ENCODE assay signal across 12 cellular contexts in genomic region chr7:39621261-39621660, GRCh38. TPM values are rescaled to one million over a fixed set of nuclear protein-coding genes. Genes with fewer than 3 reads are reported as not detected.
DNase-seq lines count a peak whose midpoint lies in the region; ATAC-seq and TF ChIP-seq lines count a peak whose summit lies in the region.
"Had no signal": no experiment of that assay in that cellular context is flagged by ENCODE, and none has a peak within 500 bp of the region (broad histone marks: within the 10 kb centered on the region; RNA-seq: fewer than 3 reads in every experiment).

No MANE protein-coding gene starts in this region.

- H3K27me3 ChIP-seq in skeletal muscle satellite cell (ENCODE audit: control insufficient read depth, insufficient read depth, low read length) (no peaks in the 10 kb centered on the region), esophagus muscularis mucosa (no peaks in the 10 kb centered on the region)
- H3K27me3 ChIP-seq: right lobe of liver, testis had no signal

- 50% methylated on average over 1 of the region's 1 CpG for WGBS in esophagus muscularis mucosa

- no peak for TF ChIP-seq EP300 in esophagus muscularis mucosa (IDR thresholded peaks at IDR 0.05)

- H3K4me1 ChIP-seq in skeletal muscle satellite cell (ENCODE audit: control insufficient read depth, insufficient read depth, low read length): peaks cover 46% of the 10 kb centered on the region
- H3K4me1 ChIP-seq in esophagus muscularis mucosa: peaks cover 15 to 34% (median 29%) of the 10 kb centered on the region in 4 donors

- H3K4me3 ChIP-seq in skeletal muscle satellite cell (ENCODE audit: low read length) (no peak overlapping the region), esophagus muscularis mucosa (no peak overlapping the region)
- H3K4me3 ChIP-seq: right lobe of liver, testis had no signal

- H3K27ac ChIP-seq in esophagus muscularis mucosa (replicated peaks in 1 of 4): no peak overlapping the region
- H3K27ac ChIP-seq: right lobe of liver, testis had no signal

- no peak for TF ChIP-seq CTCF in esophagus muscularis mucosa (IDR thresholded peaks at IDR 0.05)

- H3K36me3 ChIP-seq in skeletal muscle satellite cell (ENCODE audit: insufficient read depth, low read length) (no peaks in the 10 kb centered on the region), esophagus muscularis mucosa (no peaks in the 10 kb centered on the region)
- H3K36me3 ChIP-seq: right lobe of liver had no signal

- ATAC-seq in GM21717 (IDR thresholded peaks at IDR 0.05; ENCODE audit: unreplicated experiment) (no peak), HG03025 (IDR thresholded peaks at IDR 0.05; ENCODE audit: low FRiP score, unreplicated experiment) (no peak)
- ATAC-seq: right lobe of liver had no signal

- DNase-seq in GM04503 (ENCODE audit: low read depth) (peak; percentile 82), RKO (ENCODE audit: low spot score) (peak; percentile 84), fibroblast of gingiva (ENCODE audit: low read depth) (peak; percentile 48), esophagus muscularis mucosa (ENCODE audit: extremely low spot score) (no peak)
- no peak for DNase-seq in activated naive CD4-positive, alpha-beta T cell treated with Interleukin-2 at 50 U/mL for 16 hours
- DNase-seq: activated CD4-positive, alpha-beta T cell treated with anti-CD3 and anti-CD28 coated beads for 48 hours; H9; right lobe of liver; testis had no signal

- intact Hi-C loops in esophagus muscularis mucosa (cut with DNase I): loop anchor here (5.0 kb wide), 1 partner anchor 331 kb away; the partner anchor contains the start of gene CDK13

- no peaks in the 10 kb centered on the region for H3K9me3 ChIP-seq in skeletal muscle satellite cell (replicated peaks; ENCODE audit: low read length)
- no peaks in the 10 kb centered on the region for H3K9me3 ChIP-seq in esophagus muscularis mucosa
- H3K9me3 ChIP-seq: right lobe of liver, testis had no signal

- peak overlapping the region; percentile 95 for H3K9ac ChIP-seq in skeletal muscle satellite cell (ENCODE audit: low read depth, low read length)

- H3K4me2 ChIP-seq in skeletal muscle satellite cell (ENCODE audit: low read length): peak overlapping the region; percentile 95

- no peak for TF ChIP-seq POLR2A in esophagus muscularis mucosa (IDR thresholded peaks at IDR 0.05; ENCODE audit: low read depth)

RNA-seq across cellular contexts. Expression of gene RALA, which starts 2.1 kb away (rescaled TPM):
- 20.1 and 25.3 TPM in 2 replicates for total RNA-seq in skeletal muscle satellite cell (2012; rRNA removed)
- 10 to 100 TPM; 12.3 to 25.1 (median 19.6) TPM for total RNA-seq in esophagus muscularis mucosa

RNA-seq across cellular contexts. Expression of gene YAE1, which starts 55.1 kb away (rescaled TPM):
- total RNA-seq in skeletal muscle satellite cell (2012; rRNA removed): 27.1 and 28.1 TPM in 2 replicates
- 10 to 100 TPM; 13.3 to 18.5 (median 17.0) TPM for total RNA-seq in esophagus muscularis mucosa

Comparison
In these comparisons a context has a peak if more than half of its experiments do, and no peak if none do; other contexts are left out.
1. DNase-seq: peak in GM04503 (single experiment), RKO (single experiment) and fibroblast of gingiva (single experiment); none in esophagus muscularis mucosa (single experiment) and activated naive CD4-positive, alpha-beta T cell treated with Interleukin-2 at 50 U/mL for 16 hours (single experiment).